ENCODE assay signal across 14 cellular contexts in the genomic region with DNA sequence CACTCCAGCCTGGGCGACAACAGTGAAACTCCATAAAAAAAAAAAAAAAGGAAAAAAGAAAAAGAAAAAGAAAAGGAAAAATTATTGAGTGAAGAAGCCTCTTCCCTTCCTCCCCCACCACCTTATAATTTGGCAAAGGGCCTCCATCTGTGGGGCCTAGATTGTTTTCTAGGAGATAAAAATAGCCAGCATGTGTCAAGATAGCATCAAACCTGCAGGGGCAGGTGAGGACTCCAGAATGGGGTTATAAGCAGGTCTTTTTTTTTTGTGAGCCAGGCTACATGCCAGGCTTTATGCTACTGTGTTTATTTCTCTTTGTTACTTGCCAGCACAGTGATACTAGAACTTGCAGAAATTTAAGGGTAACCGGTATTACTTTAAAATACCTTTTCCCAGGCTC. TPM values are rescaled to one million over a fixed set of nuclear protein-coding genes. Genes with fewer than 3 reads are reported as not detected.
"Had no signal": no experiment of that assay in that cellular context is flagged by ENCODE, and none has a peak within 500 bp of the region (broad histone marks: within the 10 kb centered on the region; RNA-seq: fewer than 3 reads in every experiment).

No MANE protein-coding gene starts in this region.

- DNase-seq: activated CD4-positive, alpha-beta T cell treated with anti-CD3 and anti-CD28 coated beads for 36 hours; activated CD8-positive, alpha-beta memory T cell treated with anti-CD3 and anti-CD28 coated beads, Interleukin-2, amount 50 U/mL, for 48 hours; activated CD8-positive, alpha-beta T cell treated with anti-CD3 and anti-CD28 coated beads, Interleukin-2, amount 10 ng/mL, durations not matched to agents 7 days and 5 days; activated naive CD4-positive, alpha-beta T cell treated with Interleukin-2 at 50 U/mL for 16 hours; effector CD4-positive, alpha-beta T cell; islet precursor cell; left ventricle myocardium inferior; nucleus accumbens; stimulated activated CD4-positive, alpha-beta T cell treated with anti-CD3 and anti-CD28 coated beads, Interleukin-4, amount 100 ng/mL, for 1 hour; stimulated activated CD8-positive, alpha-beta memory T cell treated with anti-CD3 and anti-CD28 coated beads, Interleukin-4, amount 100 ng/mL, for 48 hours; stimulated activated naive CD8-positive, alpha-beta T cell treated with anti-CD3 and anti-CD28 coated beads, Interleukin-15, Interleukin-2, amounts not matched to agents 100 U/mL and 50 U/mL, for 24 hours; upper lobe of left lung; WERI-Rb-1 had no signal

- ATAC-seq: activated CD4-positive, alpha-beta T cell treated with anti-CD3 and anti-CD28 coated beads for 36 hours; activated CD8-positive, alpha-beta T cell treated with anti-CD3 and anti-CD28 coated beads, Interleukin-2, amount 10 ng/mL, durations not matched to agents 7 days and 5 days; natural killer cell treated with Interleukin-12 subunit alpha and Interleukin-12 subunit beta and Interleukin-15 and Interleukin-18, amount 100 ng/mL, for 72 hours; stimulated activated naive CD8-positive, alpha-beta T cell treated with anti-CD3 and anti-CD28 coated beads, Interleukin-15, Interleukin-2, amounts not matched to agents 100 U/mL and 50 U/mL, for 24 hours had no signal

RNA-seq across cellular contexts. Expression of a gene that starts 30.1 kb away (rescaled TPM):
- total RNA-seq: left ventricle myocardium inferior had no signal
